ENCODE assay signal across 25 cellular contexts in the genomic region with DNA sequence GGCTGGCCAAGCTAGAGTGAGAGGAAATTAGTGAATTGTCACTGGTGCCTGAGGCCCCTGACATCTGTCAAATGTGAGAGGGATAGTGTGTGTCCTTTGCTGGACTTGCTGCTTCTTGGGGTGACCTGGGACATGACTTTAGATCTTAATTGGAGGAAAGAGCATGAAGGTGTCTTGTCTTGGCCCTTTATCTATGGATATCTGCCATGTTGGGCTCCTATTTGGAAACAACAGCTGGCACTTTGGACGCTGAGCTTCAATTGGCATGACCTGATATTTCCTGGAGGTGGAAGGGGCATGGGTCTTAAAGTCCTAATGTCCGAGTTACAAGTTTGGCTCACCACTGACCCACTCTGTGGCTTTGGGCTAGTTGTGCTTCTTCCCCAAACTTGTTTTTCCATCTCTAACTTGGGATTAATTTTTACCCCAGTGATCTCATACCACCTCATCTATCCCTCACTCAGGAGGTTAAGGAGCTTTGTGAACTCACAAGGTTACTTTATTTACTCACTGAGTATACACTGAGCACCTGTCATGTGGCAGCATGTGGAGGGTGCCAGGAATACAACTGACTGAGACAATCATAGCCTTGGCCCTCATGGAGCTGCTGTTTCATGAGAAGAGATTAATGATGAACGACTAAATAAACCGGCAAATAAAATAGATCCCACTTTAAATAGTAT. TPM values are rescaled to one million over a fixed set of nuclear protein-coding genes. Genes with fewer than 3 reads are reported as not detected.
"Had no signal": no experiment of that assay in that cellular context is flagged by ENCODE, and none has a peak within 500 bp of the region (broad histone marks: within the 10 kb centered on the region; RNA-seq: fewer than 3 reads in every experiment).

No MANE protein-coding gene starts in this region.

- H3K27ac ChIP-seq: cardiac muscle cell, heart right ventricle, prostate gland, tibial nerve, uterus had no signal

- H3K9me3 Mint-ChIP-seq: activated CD4-positive, alpha-beta T cell treated with anti-CD3 and anti-CD28 coated beads, Interleukin-2, amount 10 ng/mL, durations not matched to agents 7 days and 5 days; activated naive CD8-positive, alpha-beta T cell treated with anti-CD3 and anti-CD28 coated beads for 36 hours; activated T-helper 1 cell treated with anti-CD3 and anti-CD28 coated beads, Interleukin-12 subunit alpha, Interleukin-12 subunit beta, Interleukin-2, Interleukin-4 antibody, amounts not matched to agents 30 ng/mL and 10 ng/mL and 1 ng/mL, durations not matched to agents 14 hours and 24 hours and 36 hours; effector memory CD8-positive, alpha-beta T cell; immature natural killer cell; nephron progenitor cell had no signal

- DNase-seq: activated CD4-positive, alpha-beta T cell treated with anti-CD3 and anti-CD28 coated beads, Interleukin-2, amount 10 ng/mL, durations not matched to agents 7 days and 5 days; activated gamma-delta T cell treated with Interleukin-2 at 50 U/mL for 16 hours; activated naive CD8-positive, alpha-beta T cell treated with anti-CD3 and anti-CD28 coated beads for 36 hours; amniotic stem cell; effector memory CD8-positive, alpha-beta T cell; heart right ventricle; immature natural killer cell; nephron progenitor cell; right cardiac atrium; stimulated activated CD4-positive, alpha-beta T cell treated with anti-CD3 and anti-CD28 coated beads, Interleukin-2, amount 100 ng/mL, for 24 hours; stimulated activated naive CD8-positive, alpha-beta T cell treated with anti-CD3 and anti-CD28 coated beads, Interleukin-15, Interleukin-2, amounts not matched to agents 100 U/mL and 50 U/mL, for 24 hours; substantia nigra; T1000; uterus had no signal

- ATAC-seq: activated CD4-positive, CD25-positive, alpha-beta regulatory T cell treated with anti-CD3 and anti-CD28 coated beads, Interleukin-2, amount 50 U/mL, for 24 hours; effector memory CD8-positive, alpha-beta T cell; heart right ventricle; right cardiac atrium; stimulated activated naive CD8-positive, alpha-beta T cell treated with anti-CD3 and anti-CD28 coated beads, Interleukin-15, Interleukin-2, amounts not matched to agents 100 U/mL and 50 U/mL, for 24 hours had no signal

- H3K4me3 Mint-ChIP-seq: activated CD4-positive, alpha-beta T cell treated with anti-CD3 and anti-CD28 coated beads, Interleukin-2, amount 10 ng/mL, durations not matched to agents 7 days and 5 days; activated naive CD8-positive, alpha-beta T cell treated with anti-CD3 and anti-CD28 coated beads for 36 hours; activated T-helper 1 cell treated with anti-CD3 and anti-CD28 coated beads, Interleukin-12 subunit alpha, Interleukin-12 subunit beta, Interleukin-2, Interleukin-4 antibody, amounts not matched to agents 30 ng/mL and 10 ng/mL and 1 ng/mL, durations not matched to agents 14 hours and 24 hours and 36 hours; effector memory CD8-positive, alpha-beta T cell; immature natural killer cell; mesothelial cell of epicardium; nephron progenitor cell had no signal

- H3K27ac Mint-ChIP-seq: activated CD4-positive, alpha-beta T cell treated with anti-CD3 and anti-CD28 coated beads, Interleukin-2, amount 10 ng/mL, durations not matched to agents 7 days and 5 days; activated naive CD8-positive, alpha-beta T cell treated with anti-CD3 and anti-CD28 coated beads for 36 hours; activated T-helper 1 cell treated with anti-CD3 and anti-CD28 coated beads, Interleukin-12 subunit alpha, Interleukin-12 subunit beta, Interleukin-2, Interleukin-4 antibody, amounts not matched to agents 30 ng/mL and 10 ng/mL and 1 ng/mL, durations not matched to agents 14 hours and 24 hours and 36 hours; effector memory CD8-positive, alpha-beta T cell; immature natural killer cell; mesothelial cell of epicardium; nephron progenitor cell had no signal

- H3K4me1 Mint-ChIP-seq: activated CD4-positive, alpha-beta T cell treated with anti-CD3 and anti-CD28 coated beads, Interleukin-2, amount 10 ng/mL, durations not matched to agents 7 days and 5 days; activated naive CD8-positive, alpha-beta T cell treated with anti-CD3 and anti-CD28 coated beads for 36 hours; immature natural killer cell; nephron progenitor cell had no signal

- H3K36me3 Mint-ChIP-seq: activated naive CD8-positive, alpha-beta T cell treated with anti-CD3 and anti-CD28 coated beads for 36 hours; immature natural killer cell; mesothelial cell of epicardium had no signal

RNA-seq across cellular contexts. Expression of a gene that starts 30.1 kb away (rescaled TPM):
- total RNA-seq: activated CD4-positive, alpha-beta T cell treated with anti-CD3 and anti-CD28 coated beads, Interleukin-2, amount 10 ng/mL, durations not matched to agents 7 days and 5 days; activated CD8-positive, alpha-beta memory T cell treated with anti-CD3 and anti-CD28 coated beads for 36 hours; activated naive CD8-positive, alpha-beta T cell treated with anti-CD3 and anti-CD28 coated beads for 36 hours; activated T-helper 1 cell treated with anti-CD3 and anti-CD28 coated beads, Interleukin-12 subunit alpha, Interleukin-12 subunit beta, Interleukin-2, Interleukin-4 antibody, amounts not matched to agents 30 ng/mL and 10 ng/mL and 1 ng/mL, durations not matched to agents 14 hours and 24 hours and 36 hours; chondrocyte; dermis microvascular lymphatic vessel endothelial cell; osteoblast; T-helper 1 cell treated with Interleukin-12 subunit alpha and Interleukin-12 subunit beta and Interleukin-4 antibody, amounts not matched to agents 30 ng/mL and 1 ng/mL, for 36 hours had no signal
